Comparison of ENCODE assay signal across 9 cellular contexts in genomic region chr4:168923526-168924194, GRCh38.
DNase-seq lines count a peak whose midpoint lies in the region; ATAC-seq, FAIRE-seq and TF ChIP-seq lines count a peak whose summit lies in the region.
"Had no signal": no experiment of that assay in that cellular context is flagged by ENCODE, and none has a peak within 500 bp of the region (broad histone marks: within the 10 kb centered on the region; RNA-seq: fewer than 3 reads in every experiment).

No MANE protein-coding gene starts in this region.

- peak; percentile 84 to 85 for TF ChIP-seq RAD21 in H1 (IDR thresholded peaks at IDR 0.05 in 1 of 2, conservative IDR thresholded peaks at IDR 0.05 in 1 of 2; ENCODE audit: low read depth in 2 of 2, low read length in 2 of 2)

- peak; percentile 86 for TF ChIP-seq CTCF in CD4-positive, alpha-beta T cell (IDR thresholded peaks at IDR 0.05)
- TF ChIP-seq CTCF in H1 (IDR thresholded peaks at IDR 0.05; ENCODE audit: control extremely low read depth in 1 of 3, insufficient read depth in 1 of 3, low read depth in 1 of 3, low read length in 3 of 3) (peak in 2 of 3 experiments; percentile 74 to 81; a peak in 3 of 4 replicates), mesothelial cell of epicardium (IDR thresholded peaks at IDR 0.05; ENCODE audit: unreplicated experiment) (peak; percentile 86)

- no peak overlapping the region for H2BK20ac ChIP-seq in H1 (ENCODE audit: low read length)

- WGBS in H1 (ENCODE audit: extremely low coverage in 1 of 2, insufficient coverage in 1 of 2, insufficient read length in 1 of 2, insufficient replicate concordance in 2 of 2, low coverage in 1 of 2, low lambda C conversion rate in 2 of 2, missing lambda C conversion rate in 1 of 2), 2 experiments = 10% methylated on average over 3 of the region's 3 CpGs; no CpG with 5 or more reads in 1 of the 2 experiments

- no peaks in the 10 kb centered on the region for H3K23me2 ChIP-seq in H1 (ENCODE audit: low read depth, low read length)

- H3K4me3 Mint-ChIP-seq in CD4-positive, alpha-beta T cell = no peak overlapping the region
- no peak overlapping the region for H3K4me3 Mint-ChIP-seq in mesothelial cell of epicardium
- no peak overlapping the region for H3K4me3 Mint-ChIP-seq in stimulated activated naive B cell treated with anti-CD40 and anti-IgM and Interleukin-4, amounts not matched to agents 10 μg/mL and 1 μg/mL and 100 μg/mL, for 72 hours
- H3K4me3 Mint-ChIP-seq: T-helper 1 cell treated with Interleukin-12 subunit alpha and Interleukin-12 subunit beta and Interleukin-4 antibody, amounts not matched to agents 30 μg/mL and 1 μg/mL, for 36 hours had no signal

- no peaks in the 10 kb centered on the region for H3K9me3 ChIP-seq in CD4-positive, alpha-beta T cell (ENCODE audit: control insufficient read depth, low read length)
- H3K9me3 ChIP-seq in H1 (ENCODE audit: insufficient read depth in 2 of 2, low read depth in 1 of 2, low read length in 1 of 2) = no peaks in the 10 kb centered on the region

- no peaks in the 10 kb centered on the region for H3K79me2 ChIP-seq in H1 (ENCODE audit: control insufficient read depth in 1 of 2, insufficient read depth in 2 of 2, low read length in 2 of 2)

- no peak overlapping the region for H3K4me3 ChIP-seq in H1 (ENCODE audit: extremely low read depth in 1 of 4, insufficient read depth in 2 of 4, low read depth in 3 of 4, low read length in 4 of 4)

- no peak overlapping the region for H2AFZ ChIP-seq in H1 (ENCODE audit: low read length)

- no peak for TF ChIP-seq POLR2A in H1 (IDR thresholded peaks at IDR 0.05; ENCODE audit: control extremely low read depth in 1 of 2, low read depth in 2 of 2, low read length in 2 of 2)

- no peak overlapping the region for H3K56ac ChIP-seq in H1 (replicated peaks; ENCODE audit: insufficient read length, low read depth, low read length)

- H3K27ac Mint-ChIP-seq in CD4-positive, alpha-beta T cell = no peak overlapping the region
- peak overlapping the region; percentile 28 for H3K27ac Mint-ChIP-seq in mesothelial cell of epicardium
- no peak overlapping the region for H3K27ac Mint-ChIP-seq in stimulated activated naive B cell treated with anti-CD40 and anti-IgM and Interleukin-4, amounts not matched to agents 10 μg/mL and 1 μg/mL and 100 μg/mL, for 72 hours
- H3K27ac Mint-ChIP-seq: T-helper 1 cell treated with Interleukin-12 subunit alpha and Interleukin-12 subunit beta and Interleukin-4 antibody, amounts not matched to agents 30 μg/mL and 1 μg/mL, for 36 hours had no signal

- H3K9ac ChIP-seq in H1 (replicated peaks in 1 of 4; ENCODE audit: extremely low read depth in 1 of 4, low read depth in 3 of 4, low read length in 3 of 4) = no peak overlapping the region

- H2AK5ac ChIP-seq in H1 (ENCODE audit: low read depth, low read length) = no peak overlapping the region

- H2BK12ac ChIP-seq in H1 (ENCODE audit: low read depth, low read length) = no peak overlapping the region

- no peak overlapping the region for H4K8ac ChIP-seq in H1 (ENCODE audit: extremely low read depth, insufficient read depth, low read length)

- peak in 9 of 10 experiments; percentile 3 to 44 (median 34) for DNase-seq in CD4-positive, alpha-beta T cell
- DNase-seq in NCI-H69 (lab: John Stamatoyannopoulos, UW) = peak; percentile 82
- peak; percentile 37 for DNase-seq in activated CD4-positive, alpha-beta T cell treated with anti-CD3 and anti-CD28 coated beads, Interleukin-2, amount 50 U/mL, for 1 hour
- peak in 1 of 2 experiments; percentile 62 for DNase-seq in H1 (ENCODE audit: low read depth in 1 of 2, low spot score in 2 of 2)
- no peak for DNase-seq in mesothelial cell of epicardium (ENCODE audit: low spot score in 2 of 2, unreplicated experiment in 2 of 2)
- DNase-seq in stimulated activated naive B cell treated with anti-CD40 and anti-IgM and Interleukin-4, amounts not matched to agents 10 μg/mL and 1 μg/mL and 100 μg/mL, for 72 hours = peak; percentile 18

- H3K4ac ChIP-seq in H1 (replicated peaks; ENCODE audit: insufficient read length, low read depth, low read length) = no peak overlapping the region

- peaks cover 0 to 14% (median 9%) of the 10 kb centered on the region in 4 experiments; a peak in 4 of 7 replicates for H3K4me1 ChIP-seq in H1 (replicated peaks in 1 of 4; ENCODE audit: control insufficient read depth in 3 of 4, insufficient read depth in 4 of 4, low read length in 3 of 4)

- H3K4me1 Mint-ChIP-seq in CD4-positive, alpha-beta T cell (ENCODE audit: low read depth) = no peaks in the 10 kb centered on the region
- peaks cover 21% of the 10 kb centered on the region for H3K4me1 Mint-ChIP-seq in mesothelial cell of epicardium
- H3K4me1 Mint-ChIP-seq in stimulated activated naive B cell treated with anti-CD40 and anti-IgM and Interleukin-4, amounts not matched to agents 10 μg/mL and 1 μg/mL and 100 μg/mL, for 72 hours = peaks cover 0 to 3% of the 10 kb centered on the region in 2 donors

- no peak overlapping the region for H2BK120ac ChIP-seq in H1 (replicated peaks; ENCODE audit: low read depth, low read length)

- no peaks in the 10 kb centered on the region for H3K9me3 Mint-ChIP-seq in CD4-positive, alpha-beta T cell
- H3K9me3 Mint-ChIP-seq in mesothelial cell of epicardium = no peaks in the 10 kb centered on the region
- no peaks in the 10 kb centered on the region for H3K9me3 Mint-ChIP-seq in stimulated activated naive B cell treated with anti-CD40 and anti-IgM and Interleukin-4, amounts not matched to agents 10 μg/mL and 1 μg/mL and 100 μg/mL, for 72 hours
- H3K9me3 Mint-ChIP-seq: T-helper 1 cell treated with Interleukin-12 subunit alpha and Interleukin-12 subunit beta and Interleukin-4 antibody, amounts not matched to agents 30 μg/mL and 1 μg/mL, for 36 hours had no signal

- peaks cover 3 to 33% (median 20%) of the 10 kb centered on the region in 4 experiments; a peak in 7 of 8 replicates for H3K36me3 ChIP-seq in H1 (ENCODE audit: control insufficient read depth in 2 of 4, insufficient read depth in 4 of 4, low read length in 3 of 4)

- H4K20me1 ChIP-seq in H1 (replicated peaks in 1 of 2; ENCODE audit: control insufficient read depth in 1 of 2, insufficient read depth in 2 of 2, low read length in 2 of 2) = peaks cover 0 to 2% of the 10 kb centered on the region in 2 experiments

- H3K27me3 Mint-ChIP-seq in CD4-positive, alpha-beta T cell = no peaks in the 10 kb centered on the region
- no peaks in the 10 kb centered on the region for H3K27me3 Mint-ChIP-seq in mesothelial cell of epicardium (ENCODE audit: low read depth)
- no peaks in the 10 kb centered on the region for H3K27me3 Mint-ChIP-seq in stimulated activated naive B cell treated with anti-CD40 and anti-IgM and Interleukin-4, amounts not matched to agents 10 μg/mL and 1 μg/mL and 100 μg/mL, for 72 hours

- H2BK5ac ChIP-seq in H1 (ENCODE audit: low read depth, low read length) = no peak overlapping the region

- no peak overlapping the region for H3K4me2 ChIP-seq in H1 (ENCODE audit: insufficient read depth in 1 of 2, low read depth in 2 of 2, low read length in 2 of 2)

- ATAC-seq in CD4-positive, alpha-beta T cell (ENCODE audit: poor library complexity) = peak; percentile 46
- ATAC-seq in GM19328 (IDR thresholded peaks at IDR 0.05; ENCODE audit: unreplicated experiment) = peak; percentile 70
- peak; percentile 85 for ATAC-seq in HG03565 (IDR thresholded peaks at IDR 0.05; ENCODE audit: unreplicated experiment)
- peak; percentile 54 to 67 for ATAC-seq in stimulated activated naive B cell treated with anti-CD40 and anti-IgM and Interleukin-4, amounts not matched to agents 10 μg/mL and 1 μg/mL and 100 μg/mL, for 72 hours (replicated peaks)

- no peak overlapping the region for H4K91ac ChIP-seq in H1 (replicated peaks; ENCODE audit: insufficient read length, low read length)

- no peak for TF ChIP-seq EP300 in H1 (IDR thresholded peaks at IDR 0.05; ENCODE audit: borderline replicate concordance in 1 of 2, low read depth in 2 of 2, low read length in 2 of 2)

- H3K27ac ChIP-seq in CD4-positive, alpha-beta T cell (ENCODE audit: low read depth, low read length) = no peak overlapping the region
- no peak overlapping the region for H3K27ac ChIP-seq in H1 (ENCODE audit: low read depth, low read length)

- peak; percentile 98 for FAIRE-seq in H1 (lab: Jason Lieb, UNC)

- H4K5ac ChIP-seq in H1 (ENCODE audit: insufficient read length, low read depth, low read length) = no peak overlapping the region

- no peak overlapping the region for H2BK15ac ChIP-seq in H1 (ENCODE audit: low read length)

- H3K79me1 ChIP-seq in H1 (ENCODE audit: low read depth, low read length) = no peaks in the 10 kb centered on the region

- H3K23ac ChIP-seq in H1 (ENCODE audit: insufficient read length) = no peak overlapping the region

- H3K27me3 ChIP-seq in CD4-positive, alpha-beta T cell (ENCODE audit: control insufficient read depth, insufficient read depth, low read length) = no peaks in the 10 kb centered on the region
- H3K27me3 ChIP-seq in H1 (replicated peaks in 1 of 4; ENCODE audit: control insufficient read depth in 3 of 4, extremely low read depth in 1 of 4, insufficient read depth in 3 of 4, low read length in 3 of 4) = peaks cover 0 to 1% (median 0%) of the 10 kb centered on the region in 4 experiments; a peak in 1 of 7 replicates

- no peaks in the 10 kb centered on the region for H3K36me3 Mint-ChIP-seq in CD4-positive, alpha-beta T cell (ENCODE audit: low read depth)
- peaks cover 30% of the 10 kb centered on the region for H3K36me3 Mint-ChIP-seq in mesothelial cell of epicardium
- H3K36me3 Mint-ChIP-seq in stimulated activated naive B cell treated with anti-CD40 and anti-IgM and Interleukin-4, amounts not matched to agents 10 μg/mL and 1 μg/mL and 100 μg/mL, for 72 hours = peaks cover 11 to 21% of the 10 kb centered on the region in 2 donors

- no peak overlapping the region for H3K18ac ChIP-seq in H1 (ENCODE audit: extremely low read depth, low read length)

- intact Hi-C loops in CD4-positive, alpha-beta T cell (cut with DNase I, micrococcal nuclease) = loop anchor here (1.0 to 5.0 kb wide), 6 partner anchors 82 to 1124 kb away; no protein-coding TSS in a partner anchor

- H3K14ac ChIP-seq in H1 (ENCODE audit: insufficient read length) = no peak overlapping the region

- POLR2A ChIA-PET in CD4-positive, alpha-beta T cell (lab: Charles Lee) = interaction anchor here (1.6 kb wide), 1 partner anchor 86 kb away, joined by 5 read pairs; the partner anchor contains the start of gene CBR4
- POLR2A ChIA-PET in H1 (lab: Charles Lee; ENCODE audit: partially characterized antibody) = interaction anchor here (3.5 kb wide), 1 partner anchor 91 kb away, joined by 14 read pairs; no protein-coding TSS in a partner anchor

- CTCF ChIA-PET in CD4-positive, alpha-beta T cell (lab: Charles Lee) = interaction anchor here (1.1 to 1.5 kb wide), 3 partner anchors 13 to 86 kb away, joined by 3 read pairs; partner anchors contain the start of gene CBR4
- CTCF ChIA-PET in H1 (lab: Charles Lee; ENCODE audit: partially characterized antibody) = interaction anchor here (0.7 to 7.3 kb wide), 52 partner anchors 11 to 642 kb away, joined by 3 to 84 read pairs (median 4); partner anchors contain the start of gene CBR4

TF ChIP-seq in H1, 55 proteins besides CTCF, POLR2A, EP300 and RAD21 (continues in another document):
- TF ChIP-seq TEAD4 (IDR thresholded peaks at IDR 0.05; ENCODE audit: low read depth, low read length) (peak; percentile 79), YY1 (IDR thresholded peaks at IDR 0.05; ENCODE audit: low read depth, low read length) (peak; percentile 44; the same call in 1 of the 2 replicates), RNF2 (IDR thresholded peaks at IDR 0.05; ENCODE audit: borderline replicate concordance, low read depth, low read length, missing control alignments, poor library complexity, severe bottlenecking) (no peak)

Comparison
In these comparisons a context has a peak if more than half of its experiments do, and no peak if none do; other contexts are left out.
1. DNase-seq: peak in CD4-positive, alpha-beta T cell (9 of 10), NCI-H69 (single experiment), activated CD4-positive, alpha-beta T cell treated with anti-CD3 and anti-CD28 coated beads, Interleukin-2, amount 50 U/mL, for 1 hour (single experiment) and stimulated activated naive B cell treated with anti-CD40 and anti-IgM and Interleukin-4, amounts not matched to agents 10 μg/mL and 1 μg/mL and 100 μg/mL, for 72 hours (single experiment); none in mesothelial cell of epicardium (0 of 2).
2. Peak in every context shown above with its lines, with median percentiles within 50 percentile points of each other: ATAC-seq and CTCF ChIP-seq.